8 cellular contexts compared by ENCODE assay signal in the genomic region with DNA sequence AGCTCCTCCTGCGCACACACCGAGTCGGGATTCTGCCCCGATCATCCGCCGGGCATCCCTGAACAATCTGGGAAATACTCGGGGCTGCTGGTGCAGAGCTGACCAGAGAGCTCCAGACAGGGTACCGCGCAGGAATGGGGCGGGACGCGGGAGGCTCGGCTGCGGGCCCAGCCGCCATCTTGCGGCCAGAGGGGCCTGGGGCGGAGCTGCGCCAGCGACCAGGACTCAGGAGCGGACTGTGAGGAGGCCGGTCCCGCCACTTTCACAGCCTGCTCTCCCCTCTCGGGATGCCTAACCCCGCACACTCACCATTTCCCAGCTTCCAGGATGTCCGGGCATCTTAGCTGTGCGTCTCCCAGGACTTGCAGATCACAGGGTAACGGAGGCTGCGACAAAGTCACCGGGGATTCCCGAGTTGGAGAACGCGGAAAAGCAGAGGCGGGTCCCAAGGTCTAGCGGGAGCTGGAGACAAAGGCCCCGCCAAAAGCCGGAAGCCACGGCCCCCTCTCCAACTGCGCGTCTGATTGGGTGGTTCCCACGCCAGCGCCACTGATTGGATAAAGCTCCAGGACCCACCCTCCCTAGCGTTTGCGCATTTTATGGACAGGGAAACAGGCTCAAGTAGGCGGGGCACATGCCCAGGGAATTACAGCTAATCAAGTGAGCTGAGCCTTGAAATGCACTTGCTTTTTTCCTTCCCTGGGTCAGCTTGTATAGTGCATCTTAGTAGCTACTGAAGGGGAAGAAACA.
DNase-seq lines count a peak whose midpoint lies in the region; ATAC-seq and TF ChIP-seq lines count a peak whose summit lies in the region.

No MANE protein-coding gene starts in this region.

- H3K9me3 ChIP-seq in endocrine pancreas (ENCODE audit: control insufficient read depth, low read length) = no peaks in the 10 kb centered on the region

- no peaks in the 10 kb centered on the region for H3K27me3 Mint-ChIP-seq in memory B cell

- H3K27ac Mint-ChIP-seq in memory B cell = peak overlapping the region; percentile 86

- no peaks in the 10 kb centered on the region for H3K9me3 Mint-ChIP-seq in memory B cell

- CTCF ChIA-PET in AG04449 (lab: Yijun Ruan, JAX) = no interaction called here

- H3K36me3 Mint-ChIP-seq in memory B cell = peaks cover 11% of the 10 kb centered on the region

- H3K36me3 ChIP-seq in endocrine pancreas (ENCODE audit: control insufficient read depth, insufficient read depth, low read length) = no peaks in the 10 kb centered on the region

- peak overlapping the region; percentile 49 for H3K9ac ChIP-seq in endocrine pancreas (ENCODE audit: control insufficient read depth, insufficient read depth, low read length)

- no peaks in the 10 kb centered on the region for H3K27me3 ChIP-seq in endocrine pancreas (ENCODE audit: control insufficient read depth, insufficient read depth, low read length)

- H3K4me3 ChIP-seq in AG04449 (ENCODE audit: low read depth, low read length) = peak overlapping the region; percentile 89
- peak overlapping the region; percentile 77 for H3K4me3 ChIP-seq in endocrine pancreas (ENCODE audit: control insufficient read depth, insufficient read depth, low read length)

- TF ChIP-seq CTCF in AG04449 (IDR thresholded peaks at IDR 0.05; ENCODE audit: insufficient read depth, low read length, missing control alignments) = no peak

- peaks cover 17% of the 10 kb centered on the region for H3K4me1 Mint-ChIP-seq in memory B cell

- POLR2A ChIA-PET in AG04449 (lab: Yijun Ruan, JAX) = interaction anchor here (2.3 kb wide), 1 partner anchor 16 kb away, joined by 19 read pairs; a partner anchor contains a TSS

- peak overlapping the region; percentile 93 for H3K4me3 Mint-ChIP-seq in memory B cell

- DNase-seq in AG04449 (ENCODE audit: low read depth, low spot score) = peak; percentile 65
- DNase-seq in NCI-H69 (lab: John Stamatoyannopoulos, UW) = peak; percentile 98
- peak; percentile 69 for DNase-seq in activated CD8-positive, alpha-beta memory T cell treated with anti-CD3 and anti-CD28 coated beads, Interleukin-2, amount 50 U/mL, for 1 hour (ENCODE audit: extremely low read depth)
- DNase-seq in memory B cell (ENCODE audit: low spot score in 2 of 2) = peak; percentile 72 to 81
- peak; percentile 79 to 90 (median 82) for DNase-seq in stimulated activated CD4-positive, alpha-beta T cell treated with anti-CD3 and anti-CD28 coated beads, TNF-alpha, amount 100 ng/mL, for 48 hours (ENCODE audit: low read depth in 3 of 3)

- H3K4me1 ChIP-seq in endocrine pancreas (ENCODE audit: control insufficient read depth, insufficient read depth, low read length) = no peaks in the 10 kb centered on the region

- ATAC-seq in GM18870 (IDR thresholded peaks at IDR 0.05; ENCODE audit: unreplicated experiment) (peak; percentile 90), HG03159 (IDR thresholded peaks at IDR 0.05; ENCODE audit: unreplicated experiment) (peak; percentile 98), memory B cell (ENCODE audit: low read depth) (peak; percentile 98)

Comparison
In these comparisons a context has a peak if more than half of its experiments do, and no peak if none do; other contexts are left out.
1. Peak in every context shown above with its lines: DNase-seq, ATAC-seq and H3K4me3 ChIP-seq.